In genomic region chr4:155532373-155532772, GRCh38 we compare ENCODE assay signal across 1 cellular context.
TF ChIP-seq lines count a peak whose summit lies in the region.

No MANE protein-coding gene starts in this region.

TF ChIP-seq in SK-N-SH, 30 proteins besides CTCF, POLR2A, EP300 and RAD21 (continued from another document):
- no peak for TF ChIP-seq USF1 (IDR thresholded peaks at IDR 0.05; ENCODE audit: borderline replicate concordance, low read depth)
